ENCODE assay signal across 2 cellular contexts in genomic region chr16:29465985-29466824, GRCh38. TPM values are rescaled to one million over a fixed set of nuclear protein-coding genes. Genes with fewer than 3 reads are reported as not detected.
"Had no signal": no experiment of that assay in that cellular context is flagged by ENCODE, and none has a peak within 500 bp of the region (broad histone marks: within the 10 kb centered on the region; RNA-seq: fewer than 3 reads in every experiment).

No MANE protein-coding gene starts in this region.

RNA-seq across cellular contexts. Expression of gene NPIPB11, which starts 59.7 kb away (rescaled TPM):
- total RNA-seq: SK-MEL-5, skeletal muscle tissue had no signal
